In genomic region chr3:62817678-62818077, GRCh38 we compare ENCODE assay signal across 18 cellular contexts. TPM values are rescaled to one million over a fixed set of nuclear protein-coding genes. Genes with fewer than 3 reads are reported as not detected.
"Had no signal": no experiment of that assay in that cellular context is flagged by ENCODE, and none has a peak within 500 bp of the region (broad histone marks: within the 10 kb centered on the region; RNA-seq: fewer than 3 reads in every experiment).

No MANE protein-coding gene starts in this region.

- H3K27ac ChIP-seq: gastroesophageal sphincter, heart right ventricle, prostate gland, tibial artery, VCaP had no signal

- H3K4me3 ChIP-seq: gastroesophageal sphincter, heart right ventricle, lung, prostate gland, tibial artery had no signal

- H3K4me1 ChIP-seq: gastroesophageal sphincter, heart right ventricle, prostate gland, tibial artery had no signal

- H3K36me3 ChIP-seq: gastroesophageal sphincter, heart right ventricle, prostate gland, tibial artery had no signal

- H3K9me3 ChIP-seq: gastroesophageal sphincter, heart right ventricle, prostate gland, tibial artery had no signal

- H3K27me3 ChIP-seq: gastroesophageal sphincter, heart right ventricle, tibial artery had no signal

- ATAC-seq: activated CD4-positive, alpha-beta T cell treated with anti-CD3 and anti-CD28 coated beads for 36 hours; activated T-cell treated with anti-CD3 and anti-CD28 coated beads, Interleukin-2, amount 50 U/mL, for 4 hours; gastroesophageal sphincter; heart right ventricle; right cardiac atrium had no signal

- DNase-seq: activated CD4-positive, alpha-beta memory T cell treated with anti-CD3 and anti-CD28 coated beads for 36 hours; activated CD4-positive, alpha-beta T cell treated with anti-CD3 and anti-CD28 coated beads for 36 hours; activated gamma-delta T cell; activated T-cell treated with anti-CD3 and anti-CD28 coated beads, Interleukin-2, amount 50 U/mL, for 4 hours; amygdala; effector CD8-positive, alpha-beta T cell; heart right ventricle; islet precursor cell; right cardiac atrium; small intestine; stimulated activated CD4-positive, alpha-beta T cell treated with anti-CD3 and anti-CD28 coated beads, Interleukin-4, amount 100 ng/mL, for 24 hours; stimulated activated naive CD4-positive, alpha-beta T cell; tibial artery had no signal

RNA-seq across cellular contexts. Expression of gene CADPS, which starts 57.5 kb away (rescaled TPM):
- total RNA-seq: activated CD4-positive, alpha-beta memory T cell treated with anti-CD3 and anti-CD28 coated beads for 36 hours; activated CD4-positive, alpha-beta T cell treated with anti-CD3 and anti-CD28 coated beads for 36 hours; activated T-cell treated with anti-CD3 and anti-CD28 coated beads, Interleukin-2, amount 50 U/mL, for 4 hours; osteoblast had no signal
